31 cellular contexts compared by ENCODE assay signal in genomic region chr1:50285994-50286393, GRCh38.
"Had no signal": no experiment of that assay in that cellular context is flagged by ENCODE, and none has a peak within 500 bp of the region (broad histone marks: within the 10 kb centered on the region; RNA-seq: fewer than 3 reads in every experiment).

No MANE protein-coding gene starts in this region.

- DNase-seq: activated B cell treated with CpG ODN at 0.5 μM for 24 hours; activated CD4-positive, alpha-beta T cell treated with anti-CD3 and anti-CD28 coated beads for 48 hours; activated CD4-positive, alpha-beta T cell treated with anti-CD3 and anti-CD28 coated beads, Interleukin-2, amount 50 U/mL, for 1 hour; activated CD4-positive, alpha-beta T cell treated with anti-CD3 and anti-CD28 coated beads, Interleukin-2, amount 50 U/mL, for 48 hours; activated CD8-positive, alpha-beta memory T cell treated with anti-CD3 and anti-CD28 coated beads for 24 hours; activated CD8-positive, alpha-beta T cell treated with anti-CD3 and anti-CD28 coated beads for 36 hours; activated effector memory CD4-positive, alpha-beta T cell treated with Interleukin-2 at 50 U/mL for 16 hours; activated gamma-delta T cell treated with Interleukin-2 at 50 U/mL for 16 hours; activated naive CD4-positive, alpha-beta T cell treated with anti-CD3 and anti-CD28 coated beads, Interleukin-2, amount 50 U/mL, for 16 hours; activated naive CD4-positive, alpha-beta T cell treated with Interleukin-2 at 50 U/mL for 16 hours; activated T-cell treated with anti-CD3 and anti-CD28 coated beads, Interleukin-2, amount 50 U/mL, for 4 hours; amniotic stem cell; anterior cingulate cortex; brain microvascular endothelial cell; dermis blood vessel endothelial cell; effector CD4-positive, alpha-beta T cell; effector memory CD8-positive, alpha-beta T cell; foreskin fibroblast; heart left ventricle; T-helper 2 cell had no signal

- H3K4me3 ChIP-seq: coronary artery, heart left ventricle had no signal

- H3K4me3 Mint-ChIP-seq: activated B cell treated with CpG ODN at 0.5 μM for 24 hours; activated CD8-positive, alpha-beta T cell treated with anti-CD3 and anti-CD28 coated beads for 36 hours; activated naive CD8-positive, alpha-beta T cell; activated T-cell treated with anti-CD3 and anti-CD28 coated beads, Interleukin-2, amount 50 U/mL, for 4 hours; activated T-helper 17 cell treated with anti-CD3 and anti-CD28 coated beads, Interleukin-2, amount 50 U/mL, for 72 hours; central memory CD8-positive, alpha-beta T cell; effector memory CD8-positive, alpha-beta T cell had no signal

- H3K27me3 ChIP-seq: brain microvascular endothelial cell had no signal

- H3K36me3 ChIP-seq: brain microvascular endothelial cell, heart left ventricle had no signal

- ATAC-seq: activated CD4-positive, CD25-positive, alpha-beta regulatory T cell treated with anti-CD3 and anti-CD28 coated beads, Interleukin-2, amount 50 U/mL, for 24 hours; activated CD8-positive, alpha-beta T cell treated with anti-CD3 and anti-CD28 coated beads for 36 hours; activated T-cell treated with anti-CD3 and anti-CD28 coated beads, Interleukin-2, amount 50 U/mL, for 4 hours; activated T-helper 17 cell treated with anti-CD3 and anti-CD28 coated beads, Interleukin-2, amount 50 U/mL, for 72 hours; effector memory CD8-positive, alpha-beta T cell; esophagus mucosa; heart left ventricle had no signal

- H3K36me3 Mint-ChIP-seq: activated naive CD8-positive, alpha-beta T cell had no signal

- H3K9me3 ChIP-seq: heart left ventricle had no signal

- H3K9me3 Mint-ChIP-seq: activated B cell treated with CpG ODN at 0.5 μM for 24 hours; activated CD8-positive, alpha-beta T cell treated with anti-CD3 and anti-CD28 coated beads for 36 hours; activated T-cell treated with anti-CD3 and anti-CD28 coated beads, Interleukin-2, amount 50 U/mL, for 4 hours; activated T-helper 17 cell treated with anti-CD3 and anti-CD28 coated beads, Interleukin-2, amount 50 U/mL, for 72 hours; central memory CD8-positive, alpha-beta T cell had no signal

- H3K4me1 ChIP-seq: heart left ventricle had no signal

- H3K27ac Mint-ChIP-seq: activated B cell treated with CpG ODN at 0.5 μM for 24 hours; activated CD8-positive, alpha-beta T cell treated with anti-CD3 and anti-CD28 coated beads for 36 hours; activated naive CD8-positive, alpha-beta T cell; activated T-helper 17 cell treated with anti-CD3 and anti-CD28 coated beads, Interleukin-2, amount 50 U/mL, for 72 hours; effector memory CD8-positive, alpha-beta T cell had no signal

- FAIRE-seq: astrocyte, bronchial epithelial cell, endothelial cell of umbilical vein, frontal cortex had no signal

- H3K4me1 Mint-ChIP-seq: activated B cell treated with CpG ODN at 0.5 μM for 24 hours; activated T-helper 17 cell treated with anti-CD3 and anti-CD28 coated beads, Interleukin-2, amount 50 U/mL, for 72 hours; central memory CD8-positive, alpha-beta T cell had no signal

- H3K27ac ChIP-seq: brain microvascular endothelial cell, coronary artery, heart left ventricle, VCaP had no signal
